ENCODE assay signal across 8 cellular contexts in the genomic region with DNA sequence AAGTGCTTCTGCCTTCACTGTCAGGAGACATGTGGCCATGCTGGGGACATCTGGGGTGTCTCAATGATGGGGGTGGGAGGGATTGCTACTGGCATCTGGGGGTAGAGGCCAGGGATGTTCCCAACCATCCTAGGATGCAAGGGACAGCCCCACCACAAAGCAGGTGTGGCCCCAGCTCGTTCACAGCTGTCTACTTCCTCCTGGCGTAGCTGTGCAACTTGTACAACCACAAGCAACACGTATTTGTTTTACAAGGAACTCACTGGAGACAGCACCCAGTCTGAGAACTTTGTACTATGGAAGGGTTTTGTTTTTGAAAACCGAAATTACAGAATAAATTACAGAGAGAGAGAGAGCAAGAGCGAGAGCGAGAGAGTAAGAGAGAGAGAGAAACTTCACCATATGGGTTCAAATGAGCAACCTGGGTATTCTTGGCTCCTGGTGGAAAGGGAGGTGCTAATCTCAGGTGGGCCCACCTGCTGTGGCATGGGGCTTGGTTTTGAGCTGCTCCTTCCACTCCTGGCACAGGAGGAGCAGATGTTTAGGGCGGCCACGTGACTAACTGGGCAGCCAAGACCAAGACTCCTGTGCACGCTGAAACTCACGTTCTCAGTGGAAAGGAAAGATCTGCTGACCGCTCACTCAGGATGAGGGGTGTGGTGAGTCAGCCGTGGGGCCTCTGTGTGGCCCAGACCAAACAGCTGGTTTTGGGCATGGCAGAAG. TPM values are rescaled to one million over a fixed set of nuclear protein-coding genes. Genes with fewer than 3 reads are reported as not detected.
A peak's percentile ranks its signal among the peaks of the same experiment; 100 is the strongest.
DNase-seq lines count a peak whose midpoint lies in the region; ATAC-seq and TF ChIP-seq lines count a peak whose summit lies in the region.

No MANE protein-coding gene starts in this region.

- H3K14ac ChIP-seq in IMR-90 (replicated peaks; ENCODE audit: low read depth, low read length), result no peak overlapping the region

- CTCF ChIA-PET in IMR-90 (lab: Yijun Ruan, JAX), result no interaction called here

- peaks cover 19% of the 10 kb centered on the region for H3K9me1 ChIP-seq in IMR-90 (ENCODE audit: insufficient read depth, low read length)

- no peak overlapping the region for H2AFZ ChIP-seq in IMR-90 (replicated peaks; ENCODE audit: low read length, poor library complexity)

- TF ChIP-seq RAD21 in IMR-90 (IDR thresholded peaks at IDR 0.05; ENCODE audit: low read length), result no peak

- H3K27me3 Mint-ChIP-seq in effector memory CD8-positive, alpha-beta T cell, result no peaks in the 10 kb centered on the region

- POLR2A ChIA-PET in IMR-90 (lab: Charles Lee; ENCODE audit: unreplicated experiment), result no interaction called here

- H4K20me1 ChIP-seq in IMR-90 (ENCODE audit: insufficient read depth, low read length), result peaks cover 3% of the 10 kb centered on the region; the same call in 1 of the 2 replicates

- H3K36me3 ChIP-seq in IMR-90 (ENCODE audit: control insufficient read depth, insufficient read depth, low read length), result no peaks in the 10 kb centered on the region

- H4K91ac ChIP-seq in IMR-90 (ENCODE audit: insufficient read depth, low read depth, low read length), result no peak overlapping the region

- DNase-seq in IMR-90 (no peak), NCI-H82 treated with DMSO at 0.1 percent for 48 hours (lab: John Stamatoyannopoulos, UW; ENCODE audit: unreplicated experiment) (no peak), NCI-H2227 (lab: John Stamatoyannopoulos, UW; ENCODE audit: unreplicated experiment) (no peak), SK-N-DZ (ENCODE audit: low spot score) (no peak), RKO (ENCODE audit: low spot score) (no peak)
- no peak for DNase-seq in effector memory CD8-positive, alpha-beta T cell

- no peaks in the 10 kb centered on the region for H3K27me3 ChIP-seq in IMR-90 (ENCODE audit: control insufficient read depth, insufficient read depth, low read length)

- intact Hi-C loops in IMR-90 (cut with micrococcal nuclease), result loop anchor here (10.0 kb wide), 1 partner anchor 405 kb away; no protein-coding TSS in a partner anchor

- H3K79me1 ChIP-seq in IMR-90 (ENCODE audit: low read depth in 1 of 2, low read length in 2 of 2), result no peaks in the 10 kb centered on the region

- no peak for TF ChIP-seq POLR2A in IMR-90 (IDR thresholded peaks at IDR 0.05; ENCODE audit: low read depth, low read length)

- no peak overlapping the region for H2AK9ac ChIP-seq in IMR-90 (replicated peaks; ENCODE audit: low read depth, low read length, poor library complexity)

- H3K36me3 Mint-ChIP-seq in effector memory CD8-positive, alpha-beta T cell (ENCODE audit: insufficient read depth), result no peaks in the 10 kb centered on the region

- H3K4me3 ChIP-seq in GM12875 (ENCODE audit: low read depth, low read length) (peak overlapping the region; percentile 54), IMR-90 (ENCODE audit: insufficient read depth, low read depth, low read length) (no peak overlapping the region)

- H4K5ac ChIP-seq in IMR-90 (ENCODE audit: low read depth, low read length), result no peak overlapping the region

- no peaks in the 10 kb centered on the region for H3K9me3 Mint-ChIP-seq in effector memory CD8-positive, alpha-beta T cell

- H4K8ac ChIP-seq in IMR-90 (ENCODE audit: low read depth in 2 of 2, low read length in 2 of 2), result no peak overlapping the region

- no peak overlapping the region for H3K27ac ChIP-seq in IMR-90 (ENCODE audit: insufficient read depth, low read length)

- H3K4me3 Mint-ChIP-seq in effector memory CD8-positive, alpha-beta T cell, result peak overlapping the region; percentile 80 to 82

- H3K27ac Mint-ChIP-seq in effector memory CD8-positive, alpha-beta T cell, result peak overlapping the region; percentile 88 to 94

- peaks cover 10% of the 10 kb centered on the region for H3K4me1 ChIP-seq in IMR-90 (ENCODE audit: control insufficient read depth, insufficient read depth, low read length)

- no peak overlapping the region for H2BK5ac ChIP-seq in IMR-90 (ENCODE audit: low read depth, low read length, poor library complexity, severe bottlenecking)

- no peak overlapping the region for H3K23ac ChIP-seq in IMR-90 (ENCODE audit: low read depth, low read length)

- no peak overlapping the region for H3K9ac ChIP-seq in IMR-90 (ENCODE audit: low read depth, low read length)

- H2AK5ac ChIP-seq in IMR-90 (ENCODE audit: low read depth, low read length), result no peak overlapping the region

- H2BK20ac ChIP-seq in IMR-90 (ENCODE audit: low read depth, low read length), result no peak overlapping the region

- H2BK15ac ChIP-seq in IMR-90 (ENCODE audit: low read depth, low read length), result 0 out of 3 replicates have a peak overlapping the region, but pooled peaks have one; percentile 14

- no peak overlapping the region for H3K4me2 ChIP-seq in IMR-90 (ENCODE audit: low read depth, low read length)

- dilution Hi-C loops in IMR-90 (cut with HindIII; ENCODE audit: low sequenced_read_pairs, unreplicated experiment), result no loop called here

- H3K56ac ChIP-seq in IMR-90 (ENCODE audit: extremely low read depth, insufficient read depth, low read length), result no peak overlapping the region

- in situ Hi-C loops in IMR-90 (cut with MboI; ENCODE audit: low sequenced_read_pairs), result no loop called here

- no peak overlapping the region for H2BK120ac ChIP-seq in IMR-90 (ENCODE audit: low read depth, low read length)

- WGBS in IMR-90 (ENCODE audit: extremely low coverage in 2 of 2, insufficient read length in 1 of 2), 2 experiments, result 72% methylated on average over 6 of the region's 12 CpGs; no CpG with 5 or more reads in 1 of the 2 experiments

- TF ChIP-seq CTCF in GM12875 (IDR thresholded peaks at IDR 0.05; ENCODE audit: borderline replicate concordance, insufficient read depth, low read depth, low read length), result no peak
- no peak for TF ChIP-seq CTCF in IMR-90 (conservative IDR thresholded peaks at IDR 0.05; ENCODE audit: low read depth, low read length)

- ATAC-seq in GM19467 (IDR thresholded peaks at IDR 0.05; ENCODE audit: unreplicated experiment) (peak; percentile 27), IMR-90 (ENCODE audit: low read depth) (no peak)
- peak; percentile 22 for ATAC-seq in effector memory CD8-positive, alpha-beta T cell (replicated peaks)

- H3K9me3 ChIP-seq in IMR-90 (ENCODE audit: control insufficient read depth, insufficient read depth, low read length), result no peaks in the 10 kb centered on the region

- no peak overlapping the region for H3K4ac ChIP-seq in IMR-90 (ENCODE audit: low read depth, low read length)

- no TSS peak for BruUV-seq in IMR-90 (replicated peaks; lab: Mats Ljungman, UMichigan)

- H3K4me1 Mint-ChIP-seq in effector memory CD8-positive, alpha-beta T cell (ENCODE audit: low read depth in 2 of 2), result peaks cover 34 to 40% of the 10 kb centered on the region in 2 donors

- no peak overlapping the region for H3K18ac ChIP-seq in IMR-90 (ENCODE audit: low read depth, low read length)

TF ChIP-seq in IMR-90, 13 proteins besides CTCF, POLR2A, EP300 and RAD21:
- TF ChIP-seq, protein P1, sequence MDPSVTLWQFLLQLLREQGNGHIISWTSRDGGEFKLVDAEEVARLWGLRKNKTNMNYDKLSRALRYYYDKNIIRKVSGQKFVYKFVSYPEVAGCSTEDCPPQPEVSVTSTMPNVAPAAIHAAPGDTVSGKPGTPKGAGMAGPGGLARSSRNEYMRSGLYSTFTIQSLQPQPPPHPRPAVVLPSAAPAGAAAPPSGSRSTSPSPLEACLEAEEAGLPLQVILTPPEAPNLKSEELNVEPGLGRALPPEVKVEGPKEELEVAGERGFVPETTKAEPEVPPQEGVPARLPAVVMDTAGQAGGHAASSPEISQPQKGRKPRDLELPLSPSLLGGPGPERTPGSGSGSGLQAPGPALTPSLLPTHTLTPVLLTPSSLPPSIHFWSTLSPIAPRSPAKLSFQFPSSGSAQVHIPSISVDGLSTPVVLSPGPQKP (IDR thresholded peaks at IDR 0.05; ENCODE audit: borderline replicate concordance, low read depth, low read length), result no peak
- TF ChIP-seq MXI1 (IDR thresholded peaks at IDR 0.05; ENCODE audit: borderline replicate concordance, low read depth, low read length) (no peak), CEBPB (IDR thresholded peaks at IDR 0.05; ENCODE audit: low read depth, low read length) (no peak)

RNA-seq across cellular contexts. Expression of a gene that starts 17.5 kb away (rescaled TPM):
- not detected in 2 replicates for total RNA-seq in IMR-90 (2012; rRNA removed)
- not detected in 2 replicates for polyA plus RNA-seq in IMR-90 (2012; rRNA removed)
- not detected in 2 replicates for polyA plus RNA-seq in IMR-90 (2012; cell fraction: cytosol; rRNA removed)
- not detected in 2 replicates for polyA plus RNA-seq in IMR-90 (2012; cell fraction: nucleus; rRNA removed; ENCODE audit: low replicate concordance)
- polyA plus RNA-seq in SK-N-DZ (2014; cell fraction: cytosol; rRNA removed), result not detected in 2 replicates
- polyA plus RNA-seq in SK-N-DZ (2014; cell fraction: nucleus; rRNA removed), result not detected in 2 replicates

RNA-seq across cellular contexts. Expression of a gene that starts 52.9 kb away (rescaled TPM):
- total RNA-seq in IMR-90 (2012; rRNA removed), result 111 and 113 TPM in 2 replicates
- 147 and 149 TPM in 2 replicates for polyA plus RNA-seq in IMR-90 (2012; rRNA removed)
- polyA plus RNA-seq in IMR-90 (2012; cell fraction: cytosol; rRNA removed), result 125 and 140 TPM in 2 replicates
- polyA plus RNA-seq in IMR-90 (2012; cell fraction: nucleus; rRNA removed; ENCODE audit: low replicate concordance), result 139 TPM in 2 replicates
- polyA plus RNA-seq in SK-N-DZ (2014; cell fraction: cytosol; rRNA removed), result 63.4 and 64.5 TPM in 2 replicates
- 46.4 and 125 TPM in 2 replicates for polyA plus RNA-seq in SK-N-DZ (2014; cell fraction: nucleus; rRNA removed)
